9 cellular contexts compared by ENCODE assay signal in the genomic region with DNA sequence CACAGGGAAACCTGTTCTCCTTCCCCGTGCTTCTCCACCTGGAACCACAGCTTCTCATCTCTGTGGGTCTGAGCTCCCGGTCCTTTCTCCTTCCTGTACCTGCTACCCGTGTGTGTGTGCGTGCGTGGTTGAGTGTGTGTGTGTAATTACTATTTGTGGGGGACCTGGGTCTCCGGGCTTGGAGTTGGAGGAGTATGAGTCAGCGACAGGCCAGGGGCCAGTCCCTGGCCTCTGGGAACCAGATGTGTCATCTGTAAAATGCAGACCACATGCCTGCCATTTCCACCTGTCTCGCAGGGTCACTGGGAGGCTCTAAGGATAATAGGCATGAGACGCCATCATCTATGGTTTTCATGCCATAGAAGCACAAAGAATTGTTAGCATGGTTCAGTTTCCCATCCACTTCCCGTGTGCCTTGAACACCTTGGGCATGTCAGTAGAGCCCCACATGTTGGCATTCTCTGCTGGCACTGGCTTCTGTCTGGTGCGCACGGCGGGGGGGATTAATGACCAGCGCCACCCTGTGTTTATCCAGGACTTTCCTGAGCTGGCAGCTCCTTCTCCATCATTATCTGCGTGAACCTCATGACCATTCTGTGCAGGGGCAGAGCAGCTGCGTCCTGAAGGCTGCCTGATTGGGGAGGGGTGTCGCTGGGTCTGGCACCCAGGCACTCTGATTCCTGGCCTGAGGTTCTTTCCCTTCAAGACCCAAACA. TPM values are rescaled to one million over a fixed set of nuclear protein-coding genes. Genes with fewer than 3 reads are reported as not detected.
DNase-seq lines count a peak whose midpoint lies in the region; TF ChIP-seq lines count a peak whose summit lies in the region.
"Had no signal": no experiment of that assay in that cellular context is flagged by ENCODE, and none has a peak within 500 bp of the region (broad histone marks: within the 10 kb centered on the region; RNA-seq: fewer than 3 reads in every experiment).

No MANE protein-coding gene starts in this region.

- CTCF ChIA-PET in activated CD4-positive, alpha-beta memory T cell treated with anti-CD3 and anti-CD28 coated beads for 36 hours (lab: Charles Lee) = interaction anchor here (1.0 to 5.0 kb wide), 4 partner anchors 16 to 86 kb away, joined by 3 to 22 read pairs (median 6); no protein-coding TSS in a partner anchor

- no peaks in the 10 kb centered on the region for H3K36me3 Mint-ChIP-seq in activated CD4-positive, alpha-beta memory T cell treated with anti-CD3 and anti-CD28 coated beads for 36 hours

- H3K36me3 ChIP-seq in colonic mucosa = no peaks in the 10 kb centered on the region
- no peaks in the 10 kb centered on the region for H3K36me3 ChIP-seq in mucosa of stomach (ENCODE audit: control insufficient read depth, insufficient read depth, low read length)

- POLR2A ChIA-PET in activated CD4-positive, alpha-beta memory T cell treated with anti-CD3 and anti-CD28 coated beads for 36 hours (lab: Charles Lee) = interaction anchor here (0.6 kb wide), 1 partner anchor 11 kb away, joined by 3 read pairs; no protein-coding TSS in a partner anchor

- TF ChIP-seq CTCF in colonic mucosa (IDR thresholded peaks at IDR 0.05) = no peak

- H3K4me1 Mint-ChIP-seq in activated CD4-positive, alpha-beta memory T cell treated with anti-CD3 and anti-CD28 coated beads for 36 hours (ENCODE audit: low read depth) = no peaks in the 10 kb centered on the region

- peak overlapping the region; percentile 67 for H3K4me3 ChIP-seq in colonic mucosa
- H3K4me3 ChIP-seq in mucosa of stomach (ENCODE audit: low read length) = peak overlapping the region; percentile 82

- DNase-seq in 8988T (peak; percentile 6), M059J (ENCODE audit: low read depth) (peak; percentile 73), colonic mucosa (no peak), NCI-H1930 (lab: John Stamatoyannopoulos, UW) (no peak), medulla oblongata (ENCODE audit: extremely low spot score) (no peak), NCI-H1436 treated with DMSO at 0.1 percent for 48 hours (lab: John Stamatoyannopoulos, UW) (no peak)
- no peak for DNase-seq in activated CD4-positive, alpha-beta memory T cell treated with anti-CD3 and anti-CD28 coated beads for 36 hours
- DNase-seq: activated CD8-positive, alpha-beta T cell treated with anti-CD3 and anti-CD28 coated beads for 36 hours had no signal

- H3K27me3 ChIP-seq in colonic mucosa (no peaks in the 10 kb centered on the region), mucosa of stomach (ENCODE audit: control insufficient read depth, insufficient read depth, low read length) (no peaks in the 10 kb centered on the region)

- H3K27me3 Mint-ChIP-seq in activated CD4-positive, alpha-beta memory T cell treated with anti-CD3 and anti-CD28 coated beads for 36 hours = peaks cover 12% of the 10 kb centered on the region

- intact Hi-C loops in colonic mucosa (cut with DNase I) = loop anchor here (2.0 kb wide), 1 partner anchor 13 kb away; no protein-coding TSS in a partner anchor
- intact Hi-C loops in activated CD4-positive, alpha-beta memory T cell treated with anti-CD3 and anti-CD28 coated beads for 36 hours (cut with micrococcal nuclease) = no loop called here

- peak overlapping the region in 1 of 2 donors; percentile 80 for H3K9ac ChIP-seq in colonic mucosa (ENCODE audit: low read depth in 2 of 2, low read length in 2 of 2)
- H3K9ac ChIP-seq in mucosa of stomach (ENCODE audit: low read length) = peak overlapping the region; percentile 92

- no peak overlapping the region for H3K27ac Mint-ChIP-seq in activated CD4-positive, alpha-beta memory T cell treated with anti-CD3 and anti-CD28 coated beads for 36 hours
- H3K27ac Mint-ChIP-seq: activated CD8-positive, alpha-beta T cell treated with anti-CD3 and anti-CD28 coated beads for 36 hours had no signal

- no peak overlapping the region for H3K27ac ChIP-seq in colonic mucosa

- no peaks in the 10 kb centered on the region for H3K9me3 Mint-ChIP-seq in activated CD4-positive, alpha-beta memory T cell treated with anti-CD3 and anti-CD28 coated beads for 36 hours
- H3K9me3 Mint-ChIP-seq: activated CD8-positive, alpha-beta T cell treated with anti-CD3 and anti-CD28 coated beads for 36 hours had no signal

- H3K4me1 ChIP-seq in colonic mucosa = no peaks in the 10 kb centered on the region
- H3K4me1 ChIP-seq in mucosa of stomach (ENCODE audit: control insufficient read depth, insufficient read depth, low read length) = peaks cover 20% of the 10 kb centered on the region

- H3K4me3 Mint-ChIP-seq in activated CD4-positive, alpha-beta memory T cell treated with anti-CD3 and anti-CD28 coated beads for 36 hours = no peak overlapping the region
- H3K4me3 Mint-ChIP-seq: activated CD8-positive, alpha-beta T cell treated with anti-CD3 and anti-CD28 coated beads for 36 hours had no signal

- H3K9me3 ChIP-seq in colonic mucosa (no peaks in the 10 kb centered on the region), mucosa of stomach (ENCODE audit: control insufficient read depth, low read length) (no peaks in the 10 kb centered on the region)

RNA-seq across cellular contexts. Expression of gene ZNF205, which starts 1.5 kb away (rescaled TPM):
- 13.5 and 15.4 TPM in 2 replicates for total RNA-seq in M059J (2014; rRNA removed; shearing (Covaris generic))
- total RNA-seq in colonic mucosa = 10 to 100 TPM in 1 of 2 donors, 1 to 10 TPM in 1; 9.9 to 10.5 TPM
- under 1 TPM in 1 of 2 experiments, not detected in 1; 0.21 TPM for total RNA-seq in activated CD4-positive, alpha-beta memory T cell treated with anti-CD3 and anti-CD28 coated beads for 36 hours
- total RNA-seq: activated CD8-positive, alpha-beta T cell treated with anti-CD3 and anti-CD28 coated beads for 36 hours had no signal

RNA-seq across cellular contexts. Expression of gene ZSCAN10, which starts 14.8 kb away (rescaled TPM):
- not detected in 2 replicates for total RNA-seq in M059J (2014; rRNA removed; shearing (Covaris generic))
- total RNA-seq in colonic mucosa = under 1 TPM in 1 of 2 donors, not detected in 1; 0.86 TPM
- under 1 TPM in 1 of 2 experiments, not detected in 1; 0.19 TPM for total RNA-seq in activated CD4-positive, alpha-beta memory T cell treated with anti-CD3 and anti-CD28 coated beads for 36 hours

RNA-seq across cellular contexts. Expression of gene ZNF213, which starts 20.9 kb away (rescaled TPM):
- total RNA-seq in M059J (2014; rRNA removed; shearing (Covaris generic)) = 1.1 and 6.2 TPM in 2 replicates
- total RNA-seq in colonic mucosa = 10 to 100 TPM; 12.4 to 20.4 TPM
- 1 to 10 TPM; 9.0 TPM for total RNA-seq in activated CD4-positive, alpha-beta memory T cell treated with anti-CD3 and anti-CD28 coated beads for 36 hours

RNA-seq across cellular contexts. Expression of gene IL32, which starts 48.5 kb away (rescaled TPM):
- total RNA-seq in M059J (2014; rRNA removed; shearing (Covaris generic)) = 51.5 and 62.5 TPM in 2 replicates
- total RNA-seq in colonic mucosa = 100 to 1,000 TPM; 256 to 329 TPM
- total RNA-seq in activated CD4-positive, alpha-beta memory T cell treated with anti-CD3 and anti-CD28 coated beads for 36 hours = 1,000 to 10,000 TPM; 2,504 to 2,532 TPM

Comparison
In these comparisons a context has a peak if more than half of its experiments do, and no peak if none do; other contexts are left out.
1. DNase-seq: peak in 8988T (single experiment) and M059J (single experiment); none in colonic mucosa (single experiment), NCI-H1930 (0 of 2), medulla oblongata (single experiment), NCI-H1436 treated with DMSO at 0.1 percent for 48 hours (single experiment) and activated CD4-positive, alpha-beta memory T cell treated with anti-CD3 and anti-CD28 coated beads for 36 hours (single experiment).
2. RNA of gene ZNF205, which starts 1.5 kb away (total RNA-seq): 13.5 to 15.4 TPM in M059J and 9.9 to 10.5 TPM in colonic mucosa; 0.21 TPM in activated CD4-positive, alpha-beta memory T cell treated with anti-CD3 and anti-CD28 coated beads for 36 hours; every median in the first group is over 4 times any median in the second.